ENCODE assay signal across 20 cellular contexts in genomic region chr10:100709655-100710054, GRCh38. TPM values are rescaled to one million over a fixed set of nuclear protein-coding genes. Genes with fewer than 3 reads are reported as not detected.
DNase-seq lines count a peak whose midpoint lies in the region; ATAC-seq and TF ChIP-seq lines count a peak whose summit lies in the region.
"Had no signal": no experiment of that assay in that cellular context is flagged by ENCODE, and none has a peak within 500 bp of the region (broad histone marks: within the 10 kb centered on the region; RNA-seq: fewer than 3 reads in every experiment).

No MANE protein-coding gene starts in this region.

- H3K27me3 ChIP-seq in iPS DF 6.9 (ENCODE audit: control insufficient read depth, insufficient read depth, low read length), result peaks cover 57% of the 10 kb centered on the region
- H3K27me3 ChIP-seq in neuronal stem cell (ENCODE audit: control insufficient read depth in 3 of 3, insufficient read depth in 3 of 3, low read depth in 1 of 3, low read length in 3 of 3), result peaks cover 32 to 87% (median 76%) of the 10 kb centered on the region in 3 experiments

- H3K23ac ChIP-seq in neuronal stem cell (ENCODE audit: low read depth, low read length, poor library complexity), result no peak overlapping the region

- H3K9ac ChIP-seq in ES-I3 (ENCODE audit: low read depth, low read length), result peak overlapping the region; percentile 38; the same call in 1 of the 2 replicates
- H3K9ac ChIP-seq in neuronal stem cell (ENCODE audit: low read depth, low read length, poor library complexity), result no peak overlapping the region

- no peak overlapping the region for H4K8ac ChIP-seq in neuronal stem cell (ENCODE audit: low read depth, low read length)

- H3K36me3 ChIP-seq in ES-I3 (ENCODE audit: insufficient read depth, low read length) (no peaks in the 10 kb centered on the region), iPS DF 6.9 (ENCODE audit: control insufficient read depth, insufficient read depth, low read length) (no peaks in the 10 kb centered on the region), neuronal stem cell (replicated peaks in 1 of 2; ENCODE audit: control insufficient read depth in 2 of 2, insufficient read depth in 2 of 2, low read length in 2 of 2) (no peaks in the 10 kb centered on the region)
- H3K36me3 ChIP-seq: gastroesophageal sphincter, neutrophil, tibial nerve had no signal

- TF ChIP-seq CTCF in VCaP (conservative IDR thresholded peaks at IDR 0.05), result no peak

- no peak overlapping the region for H2BK5ac ChIP-seq in neuronal stem cell (ENCODE audit: low read length)

- peak overlapping the region; percentile 52 for H3K4me2 ChIP-seq in neuronal stem cell (ENCODE audit: insufficient read depth, low read length, poor library complexity, severe bottlenecking)

- H2AK5ac ChIP-seq in neuronal stem cell (ENCODE audit: low read depth, low read length), result peak overlapping the region; percentile 17

- no peak overlapping the region for H3K4ac ChIP-seq in neuronal stem cell (ENCODE audit: low read length)

- no peaks in the 10 kb centered on the region for H3K9me3 ChIP-seq in ES-I3 (ENCODE audit: control insufficient read depth, insufficient read depth, low read length)
- H3K9me3 ChIP-seq in iPS DF 6.9 (ENCODE audit: control insufficient read depth, insufficient read depth, low read length), result no peaks in the 10 kb centered on the region
- H3K9me3 ChIP-seq in neuronal stem cell (replicated peaks in 1 of 2; ENCODE audit: control insufficient read depth in 2 of 2, insufficient read depth in 1 of 2, low read depth in 1 of 2, low read length in 2 of 2), result peaks cover 2% of the 10 kb centered on the region in 2 donors
- H3K9me3 ChIP-seq: gastroesophageal sphincter, neutrophil, tibial nerve had no signal

- no peak overlapping the region for H4K91ac ChIP-seq in neuronal stem cell (ENCODE audit: low read depth, low read length, poor library complexity)

- H3K27ac ChIP-seq in VCaP, result peak overlapping the region; percentile 26; the same call in 1 of the 2 replicates
- no peak overlapping the region for H3K27ac ChIP-seq in iPS DF 6.9 (ENCODE audit: low read length)
- no peak overlapping the region for H3K27ac ChIP-seq in neuronal stem cell (replicated peaks; ENCODE audit: low read length)
- H3K27ac ChIP-seq: gastroesophageal sphincter, HL-60, neutrophil, tibial nerve had no signal

- H2BK12ac ChIP-seq in neuronal stem cell (ENCODE audit: low read length), result no peak overlapping the region

- ATAC-seq in GM19395 (IDR thresholded peaks at IDR 0.05; ENCODE audit: unreplicated experiment) (no peak), HG03135 (IDR thresholded peaks at IDR 0.05; ENCODE audit: unreplicated experiment) (no peak)
- ATAC-seq: gastroesophageal sphincter; K562; stimulated activated naive B cell treated with anti-CD40 and anti-IgM and Interleukin-4, amounts not matched to agents 10 μg/mL and 1 μg/mL and 100 μg/mL, for 72 hours had no signal

- peaks cover 1% of the 10 kb centered on the region for H3K79me1 ChIP-seq in neuronal stem cell (ENCODE audit: low read depth, low read length)

- H3K18ac ChIP-seq in neuronal stem cell (ENCODE audit: low read length), result peak overlapping the region; percentile 91

- no CpG with 5 or more reads among the region's 11 CpGs for WGBS in iPS DF 6.9 (ENCODE audit: insufficient coverage, insufficient read length)
- WGBS in neuronal stem cell (ENCODE audit: extremely low coverage in 2 of 2, insufficient read length in 2 of 2, insufficient replicate concordance in 1 of 2), 2 donors, result no CpG with 5 or more reads among the region's 11 CpGs

- DNase-seq in iPS DF 6.9 (ENCODE audit: low read depth, low spot score) (no peak), neuronal stem cell (ENCODE audit: low spot score) (no peak), NCI-H446 treated with DMSO at 0.1 percent for 48 hours (lab: John Stamatoyannopoulos, UW) (no peak), NCI-H526 treated with DMSO at 0.1 percent for 48 hours (lab: John Stamatoyannopoulos, UW) (no peak)
- DNase-seq: activated CD4-positive, alpha-beta T cell treated with anti-CD3 and anti-CD28 coated beads, Interleukin-2, amount 50 U/mL, for 4 hours; activated naive CD4-positive, alpha-beta T cell; activated T-cell treated with anti-CD3 and anti-CD28 coated beads for 4 hours; aorta; NCI-H446; stimulated activated CD4-positive, alpha-beta T cell treated with anti-CD3 and anti-CD28 coated beads, Interleukin-15, amount 100 ng/mL, for 24 hours; stimulated activated naive B cell treated with anti-CD40 and anti-IgM and Interleukin-4, amounts not matched to agents 10 μg/mL and 1 μg/mL and 100 μg/mL, for 72 hours had no signal

- peak overlapping the region; percentile 69 for H2AFZ ChIP-seq in neuronal stem cell (ENCODE audit: low read length)

- H3K4me3 ChIP-seq in iPS DF 6.9 (ENCODE audit: low read length), result peak overlapping the region; percentile 21; the same call in 1 of the 2 replicates
- no peak overlapping the region for H3K4me3 ChIP-seq in neuronal stem cell (ENCODE audit: low read length in 2 of 2)
- H3K4me3 ChIP-seq: K562 had no signal

- H2BK15ac ChIP-seq in neuronal stem cell (ENCODE audit: low read length), result no peak overlapping the region

- peak overlapping the region; percentile 78 for H3K14ac ChIP-seq in neuronal stem cell (ENCODE audit: low read length)

- H3K4me1 ChIP-seq in ES-I3 (ENCODE audit: insufficient read depth, low read length), result peaks cover 8% of the 10 kb centered on the region
- 0 out of 2 replicates have a peak, but pooled peaks cover 1% of the 10 kb centered on the region for H3K4me1 ChIP-seq in iPS DF 6.9 (ENCODE audit: control insufficient read depth, insufficient read depth, low read length)
- H3K4me1 ChIP-seq in neuronal stem cell (ENCODE audit: control insufficient read depth in 2 of 2, insufficient read depth in 1 of 2, low read depth in 1 of 2, low read length in 2 of 2), result peaks cover 0 to 10% of the 10 kb centered on the region in 2 donors

- no peak overlapping the region for H2BK120ac ChIP-seq in neuronal stem cell (ENCODE audit: low read depth, low read length)

RNA-seq across cellular contexts. Expression of gene PAX2, which starts 35.7 kb away (rescaled TPM):
- 0.17 TPM for polyA plus RNA-seq in neuronal stem cell (2013, experiment 1 of 2)
- polyA plus RNA-seq in neuronal stem cell (2013, experiment 2 of 2), result 0.25 TPM
- polyA plus RNA-seq: aorta, K562 had no signal
